ENCODE assay signal across 13 cellular contexts in the genomic region with DNA sequence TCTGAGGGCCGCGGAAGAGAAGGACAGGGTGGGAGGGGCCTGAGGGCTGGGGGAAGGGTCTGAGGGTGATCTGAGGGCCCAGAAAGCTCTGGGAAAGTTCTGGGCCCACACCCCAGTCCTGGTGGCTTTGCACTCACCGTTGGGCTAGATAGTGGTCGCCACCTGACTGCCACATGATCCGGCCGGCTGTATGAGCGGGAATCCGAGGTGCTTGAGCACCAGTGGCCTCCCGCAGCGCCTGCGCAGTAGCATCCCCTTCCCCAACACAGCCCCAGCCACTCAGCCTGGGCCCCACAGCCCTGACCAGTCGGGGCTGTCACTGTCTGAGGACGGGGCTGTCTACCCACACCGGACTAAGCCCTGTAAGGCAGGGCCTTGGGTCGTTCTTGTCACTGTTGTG. TPM values are rescaled to one million over a fixed set of nuclear protein-coding genes. Genes with fewer than 3 reads are reported as not detected.
DNase-seq lines count a peak whose midpoint lies in the region; ATAC-seq and TF ChIP-seq lines count a peak whose summit lies in the region.
"Had no signal": no experiment of that assay in that cellular context is flagged by ENCODE, and none has a peak within 500 bp of the region (broad histone marks: within the 10 kb centered on the region; RNA-seq: fewer than 3 reads in every experiment).

No MANE protein-coding gene starts in this region.

- no peak overlapping the region for H2AFZ ChIP-seq in hepatocyte

- H3K36me3 Mint-ChIP-seq in progenitor cell of endocrine pancreas (ENCODE audit: insufficient read depth), result no peaks in the 10 kb centered on the region

- 32% methylated on average over 15 of the region's 15 CpGs for WGBS in HUES64
- 15% methylated on average over 13 of the region's 15 CpGs for WGBS in hepatocyte (ENCODE audit: low lambda C conversion rate, missing lambda C conversion rate)

- no peak overlapping the region for H3K27ac ChIP-seq in HUES64 (ENCODE audit: low read depth, low read length)
- no peak overlapping the region for H3K27ac ChIP-seq in hepatocyte
- H3K27ac ChIP-seq: 22Rv1 had no signal

- H3K4me1 Mint-ChIP-seq in progenitor cell of endocrine pancreas (ENCODE audit: low read depth), result no peaks in the 10 kb centered on the region

- no peak overlapping the region for H3K9ac ChIP-seq in HUES64 (ENCODE audit: low read depth, low read length)

- H4K20me1 ChIP-seq in hepatocyte (ENCODE audit: insufficient read depth, poor library complexity, severe bottlenecking), result no peaks in the 10 kb centered on the region

- no peak for TF ChIP-seq CTCF in hepatocyte (IDR thresholded peaks at IDR 0.05; ENCODE audit: poor library complexity)
- TF ChIP-seq CTCF in omental fat pad (IDR thresholded peaks at IDR 0.05), result no peak
- TF ChIP-seq CTCF in GM13976 (IDR thresholded peaks at IDR 0.05; ENCODE audit: borderline replicate concordance, control extremely low read depth, extremely low read depth, insufficient read depth, missing control alignments), result no peak
- no peak for TF ChIP-seq CTCF in progenitor cell of endocrine pancreas (IDR thresholded peaks at IDR 0.05; ENCODE audit: unreplicated experiment)

- H3K9me3 Mint-ChIP-seq in progenitor cell of endocrine pancreas (ENCODE audit: low read depth), result no peaks in the 10 kb centered on the region

- in situ Hi-C loops in GM13976 (cut with MboI; ENCODE audit: low sequenced_read_pairs, unreplicated experiment), result no loop called here

- H3K9me2 ChIP-seq in hepatocyte (replicated peaks; ENCODE audit: insufficient read depth), result no peaks in the 10 kb centered on the region

- peak; percentile 82 for DNase-seq in DMS53 (lab: John Stamatoyannopoulos, UW)
- DNase-seq in DMS53 treated with DMSO at 0.1 percent for 48 hours (lab: John Stamatoyannopoulos, UW; ENCODE audit: unreplicated experiment), result no peak
- no peak for DNase-seq in hepatocyte (ENCODE audit: low spot score)
- no peak for DNase-seq in omental fat pad (ENCODE audit: low spot score)
- no peak for DNase-seq in GM13976 (ENCODE audit: low spot score)
- DNase-seq in progenitor cell of endocrine pancreas (ENCODE audit: low spot score, unreplicated experiment), result no peak
- DNase-seq: DMS 273 treated with DMSO at 0.1 percent for 48 hours; effector memory CD4-positive, alpha-beta T cell; NCI-H187 had no signal

- peak overlapping the region; percentile 33 for H3K4me3 ChIP-seq in HUES64 (ENCODE audit: low read length)
- no peak overlapping the region for H3K4me3 ChIP-seq in hepatocyte

- no peak overlapping the region for H3K4me3 Mint-ChIP-seq in progenitor cell of endocrine pancreas (ENCODE audit: low read depth)

- peaks cover 30% of the 10 kb centered on the region for H3K27me3 ChIP-seq in HUES64 (ENCODE audit: insufficient read depth, low read length)
- H3K27me3 ChIP-seq in hepatocyte, result peaks cover 29% of the 10 kb centered on the region

- H3K79me2 ChIP-seq in hepatocyte, result no peaks in the 10 kb centered on the region

- peak; percentile 39 for ATAC-seq in omental fat pad (ENCODE audit: low FRiP score)
- ATAC-seq in HG02852 (IDR thresholded peaks at IDR 0.05; ENCODE audit: unreplicated experiment), result no peak

- H3K36me3 ChIP-seq in HUES64 (ENCODE audit: insufficient read depth, low read length) (no peaks in the 10 kb centered on the region), hepatocyte (replicated peaks; ENCODE audit: insufficient read depth, low read depth) (no peaks in the 10 kb centered on the region)

- no peaks in the 10 kb centered on the region for H3K9me3 ChIP-seq in HUES64 (ENCODE audit: insufficient read depth, low read depth, low read length)
- no peaks in the 10 kb centered on the region for H3K9me3 ChIP-seq in hepatocyte (ENCODE audit: low read depth)

- H3K27me3 Mint-ChIP-seq in progenitor cell of endocrine pancreas, result peaks cover 33% of the 10 kb centered on the region

- no peak overlapping the region for H3K27ac Mint-ChIP-seq in progenitor cell of endocrine pancreas

- H3K4me1 ChIP-seq in HUES64 (ENCODE audit: insufficient read depth, low read length) (peaks cover 5% of the 10 kb centered on the region; the same call in 1 of the 2 replicates), hepatocyte (ENCODE audit: insufficient read depth) (no peaks in the 10 kb centered on the region)

- H3K4me2 ChIP-seq in hepatocyte, result peak overlapping the region; percentile 51

RNA-seq across cellular contexts. Expression of a gene that starts 15.0 kb away (rescaled TPM):
- polyA plus RNA-seq in HUES64 (2013, experiment 1 of 2), result not detected
- polyA plus RNA-seq in HUES64 (2013, experiment 2 of 2), result not detected
- 5.1 and 6.8 TPM in 2 replicates for total RNA-seq in hepatocyte
- 7.1 and 13.9 TPM in 2 replicates for polyA plus RNA-seq in hepatocyte
- total RNA-seq in omental fat pad, result not detected
- total RNA-seq in progenitor cell of endocrine pancreas, result 5.3 TPM in 2 replicates
- total RNA-seq: mesenteric fat pad had no signal

RNA-seq across cellular contexts. Expression of a gene that starts 22.3 kb away (rescaled TPM):
- polyA plus RNA-seq in HUES64 (2013, experiment 1 of 2), result 13.8 TPM
- polyA plus RNA-seq in HUES64 (2013, experiment 2 of 2), result 21.2 TPM
- 0.84 and 6.7 TPM in 2 replicates for total RNA-seq in hepatocyte
- 7.9 and 11.4 TPM in 2 replicates for polyA plus RNA-seq in hepatocyte
- 1 to 10 TPM in 3 of 4 donors, under 1 TPM in 1; 0.84 to 9.1 (median 2.5) TPM for total RNA-seq in omental fat pad
- total RNA-seq in progenitor cell of endocrine pancreas, result 46.3 and 54.3 TPM in 2 replicates

RNA-seq across cellular contexts. Expression of a gene that starts 39.7 kb away (rescaled TPM):
- 13.1 TPM for polyA plus RNA-seq in HUES64 (2013, experiment 1 of 2)
- 21.7 TPM for polyA plus RNA-seq in HUES64 (2013, experiment 2 of 2)
- total RNA-seq in hepatocyte (3.7 and 12.2 TPM in 2 replicates), omental fat pad (1 to 10 TPM; 3.7 to 7.5 (median 5.3) TPM), progenitor cell of endocrine pancreas (58.6 and 62.3 TPM in 2 replicates)
- polyA plus RNA-seq in hepatocyte, result 26.5 and 30.7 TPM in 2 replicates

RNA-seq across cellular contexts. Expression of a gene that starts 40.8 kb away (rescaled TPM):
- 0.30 TPM for polyA plus RNA-seq in HUES64 (2013, experiment 1 of 2)
- 0.63 TPM for polyA plus RNA-seq in HUES64 (2013, experiment 2 of 2)
- total RNA-seq in hepatocyte (7.1 and 14.2 TPM in 2 replicates), omental fat pad (100 to 1,000 TPM; 107 to 203 (median 128) TPM), progenitor cell of endocrine pancreas (0.33 TPM in 1 of 2 replicates, not detected in the other)
- polyA plus RNA-seq in hepatocyte, result 235 and 240 TPM in 2 replicates

RNA-seq across cellular contexts. Expression of a gene that starts 49.3 kb away (rescaled TPM):
- polyA plus RNA-seq in HUES64 (2013, experiment 1 of 2), result 2.3 TPM
- 3.3 TPM for polyA plus RNA-seq in HUES64 (2013, experiment 2 of 2)
- total RNA-seq in hepatocyte (7.9 and 12.0 TPM in 2 replicates), omental fat pad (10 to 100 TPM; 11.3 to 18.3 (median 15.6) TPM), progenitor cell of endocrine pancreas (12.7 and 13.1 TPM in 2 replicates)
- polyA plus RNA-seq in hepatocyte, result 13.6 and 17.6 TPM in 2 replicates
